Comparison of ENCODE assay signal across 2 cellular contexts in genomic region chr22:49976439-49977175, GRCh38.
TF ChIP-seq lines count a peak whose summit lies in the region.

No MANE protein-coding gene starts in this region.

TF ChIP-seq in SK-N-SH treated with all-trans-retinoic acid at 6 μM for 48 hours, 23 proteins besides CTCF, POLR2A, EP300 and RAD21:
- TF ChIP-seq TOX (CRISPR knock-in tag; IDR thresholded peaks at IDR 0.05; ENCODE audit: borderline replicate concordance) (no peak), OSR1 (CRISPR knock-in tag; IDR thresholded peaks at IDR 0.05) (no peak), ZNF565 (CRISPR knock-in tag; conservative IDR thresholded peaks at IDR 0.05; ENCODE audit: low read depth) (no peak), PATZ1 (CRISPR knock-in tag; IDR thresholded peaks at IDR 0.05; ENCODE audit: borderline replicate concordance) (no peak), PPARA (CRISPR knock-in tag; IDR thresholded peaks at IDR 0.05; ENCODE audit: borderline replicate concordance) (no peak), ZNF8 (CRISPR knock-in tag; IDR thresholded peaks at IDR 0.05) (no peak), SNAI2 (CRISPR knock-in tag; IDR thresholded peaks at IDR 0.05) (no peak), RARB (CRISPR knock-in tag; IDR thresholded peaks at IDR 0.05) (no peak), GLIS3 (CRISPR knock-in tag; IDR thresholded peaks at IDR 0.05) (no peak)
TF ChIP-seq in SK-N-SH treated with all-trans-retinoic acid at 6 μM for 48 hours: peak in this region for 0.

TF ChIP-seq in GM12878, 131 proteins besides CTCF, POLR2A, EP300 and RAD21 (continues in another document):
- peak; percentile 60; the same call in 1 of the 2 replicates for TF ChIP-seq EED (IDR thresholded peaks at IDR 0.05; ENCODE audit: low read depth)
- TF ChIP-seq PAX5 (IDR thresholded peaks at IDR 0.05; ENCODE audit: borderline replicate concordance, low read depth, low read length) = 0 out of 2 replicates have a peak, but pooled peaks have one; percentile 11
- no peak for TF ChIP-seq SREBF2 (IDR thresholded peaks at IDR 0.05; ENCODE audit: low read length)
- peak; percentile 89 for TF ChIP-seq ZBTB33 (IDR thresholded peaks at IDR 0.05)
- TF ChIP-seq CREB1 (IDR thresholded peaks at IDR 0.05; ENCODE audit: low read depth) = peak; percentile 63
- TF ChIP-seq ZNF687 (IDR thresholded peaks at IDR 0.05) = peak; percentile 62; the same call in 1 of the 2 replicates
- TF ChIP-seq IKZF1 (conservative IDR thresholded peaks at IDR 0.05) = peak; percentile 26
- 0 out of 2 replicates have a peak, but pooled peaks have one; percentile 19 for TF ChIP-seq NR2F1 (conservative IDR thresholded peaks at IDR 0.05)
- no peak for TF ChIP-seq NR2C1 (IDR thresholded peaks at IDR 0.05)
- no peak for TF ChIP-seq HDAC2 (IDR thresholded peaks at IDR 0.05)
- peak; percentile 13; the same call in 1 of the 2 replicates for TF ChIP-seq JUND (IDR thresholded peaks at IDR 0.05; ENCODE audit: low read depth, low read length)
- 0 out of 3 replicates have a peak, but pooled peaks have one; percentile 15 for TF ChIP-seq POU2F2 (IDR thresholded peaks at IDR 0.05; ENCODE audit: borderline replicate concordance, low read depth, low read length)
- TF ChIP-seq CHD2 (IDR thresholded peaks at IDR 0.05; ENCODE audit: borderline replicate concordance, low read depth, low read length) = peak; percentile 63; the same call in 1 of the 2 replicates
- no peak for TF ChIP-seq BMI1 (IDR thresholded peaks at IDR 0.05; ENCODE audit: borderline replicate concordance)
- peak; percentile 4; the same call in 1 of the 2 replicates for TF ChIP-seq ATF2 (IDR thresholded peaks at IDR 0.05; ENCODE audit: low read length)
- peak; percentile 81 for TF ChIP-seq MEF2A (IDR thresholded peaks at IDR 0.05; ENCODE audit: insufficient read depth, low read depth, low read length)
- TF ChIP-seq NFIC (IDR thresholded peaks at IDR 0.05; ENCODE audit: low read depth, low read length) = peak; percentile 53; the same call in 1 of the 2 replicates
- peak; percentile 9 to 48 for TF ChIP-seq IKZF2 (IDR thresholded peaks at IDR 0.05)
- TF ChIP-seq RUNX3 (IDR thresholded peaks at IDR 0.05; ENCODE audit: low read length) = peak; percentile 64
- peak in 1 of 2 experiments; percentile 69; a peak in 2 of 3 replicates for TF ChIP-seq EGR1 (IDR thresholded peaks at IDR 0.05; ENCODE audit: borderline replicate concordance in 1 of 2, low read depth in 2 of 2, low read length in 2 of 2)
- TF ChIP-seq NRF1 (conservative IDR thresholded peaks at IDR 0.05; ENCODE audit: low read depth, low read length) = no peak
- TF ChIP-seq BHLHE40 (IDR thresholded peaks at IDR 0.05; ENCODE audit: borderline replicate concordance in 1 of 2, low read depth in 2 of 2, low read length in 1 of 2) = 0 out of 4 replicates have a peak, but pooled peaks of 1 of the 2 experiments have one; percentile 28
- TF ChIP-seq ETV6 (conservative IDR thresholded peaks at IDR 0.05 in 1 of 2, IDR thresholded peaks at IDR 0.05 in 1 of 2; ENCODE audit: borderline replicate concordance in 1 of 2, low read depth in 1 of 2) = 0 out of 4 replicates have a peak, but pooled peaks of 1 of the 2 experiments have one; percentile 56
- TF ChIP-seq ZZZ3 (IDR thresholded peaks at IDR 0.05; ENCODE audit: control insufficient read depth, insufficient read length, low read depth) = no peak
- TF ChIP-seq MEF2B (IDR thresholded peaks at IDR 0.05; ENCODE audit: partially characterized antibody, poor library complexity, severe bottlenecking) = peak; percentile 78
- peak; percentile 95 for TF ChIP-seq ELK1 (IDR thresholded peaks at IDR 0.05; ENCODE audit: low read depth, low read length)
- TF ChIP-seq ZBTB40 (IDR thresholded peaks at IDR 0.05; ENCODE audit: borderline replicate concordance) = peak; percentile 44; the same call in 1 of the 2 replicates
- TF ChIP-seq YY1 (IDR thresholded peaks at IDR 0.05; ENCODE audit: low read depth, low read length) = peak; percentile 44; the same call in 1 of the 2 replicates
- no peak for TF ChIP-seq RB1 (IDR thresholded peaks at IDR 0.05; ENCODE audit: borderline replicate concordance)
- TF ChIP-seq BCL3 (IDR thresholded peaks at IDR 0.05; ENCODE audit: borderline replicate concordance, insufficient read depth, low read depth, low read length, poor library complexity, severe bottlenecking) = no peak
- no peak for TF ChIP-seq IRF5 (IDR thresholded peaks at IDR 0.05; ENCODE audit: borderline replicate concordance)
- TF ChIP-seq E4F1 (IDR thresholded peaks at IDR 0.05; ENCODE audit: borderline replicate concordance, partially characterized antibody) = peak; percentile 38
- peak; percentile 87 to 99 for TF ChIP-seq SRF (IDR thresholded peaks at IDR 0.05; ENCODE audit: low read depth in 2 of 2, low read length in 2 of 2)
- TF ChIP-seq RELA (IDR thresholded peaks at IDR 0.05; ENCODE audit: borderline replicate concordance, partially characterized antibody) = no peak
- peak; percentile 65; the same call in 1 of the 2 replicates for TF ChIP-seq FOXM1 (IDR thresholded peaks at IDR 0.05; ENCODE audit: low read depth, low read length)
- TF ChIP-seq TAF1 (IDR thresholded peaks at IDR 0.05; ENCODE audit: borderline replicate concordance, low read depth, low read length) = no peak
